ENCODE assay signal across 30 cellular contexts in genomic region chr2:190591972-190592371, GRCh38.
"Had no signal": no experiment of that assay in that cellular context is flagged by ENCODE, and none has a peak within 500 bp of the region (broad histone marks: within the 10 kb centered on the region; RNA-seq: fewer than 3 reads in every experiment).

No MANE protein-coding gene starts in this region.

- H3K4me1 ChIP-seq: adrenal gland, body of pancreas, breast epithelium had no signal

- H3K36me3 ChIP-seq: adrenal gland, brain microvascular endothelial cell, breast epithelium had no signal

- H3K27me3 ChIP-seq: adrenal gland, body of pancreas, brain microvascular endothelial cell, breast epithelium had no signal

- H3K4me3 ChIP-seq: adrenal gland, body of pancreas, breast epithelium had no signal

- H3K9me3 ChIP-seq: adrenal gland, body of pancreas, breast epithelium had no signal

- ATAC-seq: activated CD8-positive, alpha-beta T cell treated with anti-CD3 and anti-CD28 coated beads for 36 hours; activated T-cell treated with anti-CD3 and anti-CD28 coated beads, Interleukin-2, amount 50 U/mL, for 4 hours; activated T-cell treated with anti-CD3 and anti-CD28 coated beads, Interleukin-2, amount 50 U/mL, for 72 hours; body of pancreas had no signal

- H3K27ac ChIP-seq: adrenal gland, body of pancreas, breast epithelium, VCaP had no signal

- DNase-seq: activated B cell treated with CpG ODN at 0.5 μM for 24 hours; activated CD4-positive, alpha-beta memory T cell treated with anti-CD3 and anti-CD28 coated beads for 36 hours; activated CD4-positive, alpha-beta T cell treated with anti-CD3 and anti-CD28 coated beads for 4 hours; activated CD4-positive, alpha-beta T cell treated with anti-CD3 and anti-CD28 coated beads, Interleukin-2, amount 10 ng/mL, durations not matched to agents 24 days and 14 days; activated CD4-positive, alpha-beta T cell treated with anti-CD3 and anti-CD28 coated beads, Interleukin-2, amount 50 U/mL, for 1 hour; activated CD4-positive, alpha-beta T cell treated with anti-CD3 and anti-CD28 coated beads, Interleukin-2, amount 50 U/mL, for 4 hours; activated CD4-positive, CD25-positive, alpha-beta regulatory T cell treated with anti-CD3 and anti-CD28 coated beads, Interleukin-2, amount 50 U/mL, for 72 hours; activated CD8-positive, alpha-beta memory T cell treated with anti-CD3 and anti-CD28 coated beads, Interleukin-2, amount 50 U/mL, for 4 hours; activated CD8-positive, alpha-beta T cell treated with anti-CD3 and anti-CD28 coated beads for 36 hours; activated effector memory CD4-positive, alpha-beta T cell treated with anti-CD3 and anti-CD28 coated beads, Interleukin-2, amount 50 U/mL, for 16 hours; activated gamma-delta T cell treated with Interleukin-2 at 50 U/mL for 16 hours; activated naive CD4-positive, alpha-beta T cell; activated naive CD4-positive, alpha-beta T cell treated with anti-CD3 and anti-CD28 coated beads for 36 hours; activated naive CD4-positive, alpha-beta T cell treated with anti-CD3 and anti-CD28 coated beads, Interleukin-2, amount 50 U/mL, for 16 hours; activated naive CD8-positive, alpha-beta T cell treated with anti-CD3 and anti-CD28 coated beads for 36 hours; activated T-cell treated with anti-CD3 and anti-CD28 coated beads for 4 hours; activated T-cell treated with anti-CD3 and anti-CD28 coated beads, Interleukin-2, amount 50 U/mL, for 1 hour; activated T-cell treated with anti-CD3 and anti-CD28 coated beads, Interleukin-2, amount 50 U/mL, for 4 hours; activated T-cell treated with anti-CD3 and anti-CD28 coated beads, Interleukin-2, amount 50 U/mL, for 72 hours; adrenal gland; amniotic stem cell; aorta; body of pancreas; brain microvascular endothelial cell; central memory CD4-positive, alpha-beta T cell; T-helper 1 cell; T-helper 2 cell; T-helper 9 cell had no signal
